8 cellular contexts compared by ENCODE assay signal in the genomic region with DNA sequence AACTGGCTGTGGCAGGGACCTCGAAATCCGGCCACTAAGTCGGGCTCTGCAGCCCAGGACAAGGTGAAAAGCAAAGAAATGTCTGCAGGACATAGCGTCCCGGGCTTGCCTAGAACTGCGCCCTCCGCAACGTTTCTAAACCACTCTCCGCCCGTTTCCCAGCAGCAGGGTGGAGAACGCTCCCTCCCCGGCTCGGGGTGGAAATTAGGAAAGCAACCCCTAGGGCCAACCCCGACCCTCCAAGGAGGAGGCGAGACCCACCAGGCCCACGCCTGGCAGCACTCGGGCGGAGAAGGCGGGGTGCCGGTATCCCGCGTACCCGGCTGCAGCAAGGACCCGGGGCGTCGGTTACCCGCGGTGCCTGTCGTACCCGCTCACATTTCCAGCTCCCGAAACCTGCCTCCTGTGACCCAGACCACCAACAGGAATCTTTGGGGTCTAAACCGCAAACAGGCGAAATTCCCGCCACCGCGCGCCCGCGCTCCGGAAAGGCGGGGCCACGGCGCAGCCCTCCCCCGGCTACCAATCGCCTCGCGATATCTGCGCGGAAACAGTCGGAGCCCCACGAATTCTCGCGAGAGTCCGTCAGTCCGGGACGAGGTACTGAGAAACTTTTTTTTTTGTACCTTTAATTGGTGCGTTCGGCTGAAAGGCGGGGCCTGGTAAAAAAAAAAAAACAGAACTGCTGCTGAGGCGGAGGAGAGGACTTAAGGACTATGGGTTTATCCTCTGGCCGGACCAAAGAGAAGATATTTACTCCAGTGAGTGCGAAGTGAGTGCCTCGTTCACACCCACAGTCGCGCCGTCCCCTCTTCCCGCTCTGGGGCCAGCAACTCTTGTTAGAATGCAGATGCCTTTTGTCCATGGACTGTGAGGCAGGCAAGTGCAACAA. TPM values are rescaled to one million over a fixed set of nuclear protein-coding genes. Genes with fewer than 3 reads are reported as not detected.
DNase-seq lines count a peak whose midpoint lies in the region; ATAC-seq and TF ChIP-seq lines count a peak whose summit lies in the region.

A gene with protein sequence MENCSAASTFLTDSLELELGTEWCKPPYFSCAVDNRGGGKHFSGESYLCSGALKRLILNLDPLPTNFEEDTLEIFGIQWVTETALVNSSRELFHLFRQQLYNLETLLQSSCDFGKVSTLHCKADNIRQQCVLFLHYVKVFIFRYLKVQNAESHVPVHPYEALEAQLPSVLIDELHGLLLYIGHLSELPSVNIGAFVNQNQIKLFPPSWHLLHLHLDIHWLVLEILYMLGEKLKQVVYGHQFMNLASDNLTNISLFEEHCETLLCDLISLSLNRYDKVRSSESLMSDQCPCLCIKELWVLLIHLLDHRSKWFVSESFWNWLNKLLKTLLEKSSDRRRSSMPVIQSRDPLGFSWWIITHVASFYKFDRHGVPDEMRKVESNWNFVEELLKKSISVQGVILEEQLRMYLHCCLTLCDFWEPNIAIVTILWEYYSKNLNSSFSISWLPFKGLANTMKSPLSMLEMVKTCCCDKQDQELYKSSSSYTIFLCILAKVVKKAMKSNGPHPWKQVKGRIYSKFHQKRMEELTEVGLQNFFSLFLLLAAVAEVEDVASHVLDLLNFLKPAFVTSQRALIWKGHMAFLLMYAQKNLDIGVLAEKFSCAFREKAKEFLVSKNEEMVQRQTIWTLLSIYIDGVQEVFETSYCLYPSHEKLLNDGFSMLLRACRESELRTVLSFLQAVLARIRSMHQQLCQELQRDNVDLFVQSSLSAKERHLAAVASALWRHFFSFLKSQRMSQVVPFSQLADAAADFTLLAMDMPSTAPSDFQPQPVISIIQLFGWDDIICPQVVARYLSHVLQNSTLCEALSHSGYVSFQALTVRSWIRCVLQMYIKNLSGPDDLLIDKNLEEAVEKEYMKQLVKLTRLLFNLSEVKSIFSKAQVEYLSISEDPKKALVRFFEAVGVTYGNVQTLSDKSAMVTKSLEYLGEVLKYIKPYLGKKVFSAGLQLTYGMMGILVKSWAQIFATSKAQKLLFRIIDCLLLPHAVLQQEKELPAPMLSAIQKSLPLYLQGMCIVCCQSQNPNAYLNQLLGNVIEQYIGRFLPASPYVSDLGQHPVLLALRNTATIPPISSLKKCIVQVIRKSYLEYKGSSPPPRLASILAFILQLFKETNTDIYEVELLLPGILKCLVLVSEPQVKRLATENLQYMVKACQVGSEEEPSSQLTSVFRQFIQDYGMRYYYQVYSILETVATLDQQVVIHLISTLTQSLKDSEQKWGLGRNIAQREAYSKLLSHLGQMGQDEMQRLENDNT (minus strand): TSS at position 491 of the 892 bp plus-strand sequence. CDS start 739 bp downstream, outside the sequence.

- H3K4me1 ChIP-seq in adrenal gland (replicated peaks in 1 of 2), result peaks cover 5 to 11% of the 10 kb centered on the region in 2 donors
- peaks cover 22% of the 10 kb centered on the region for H3K4me1 ChIP-seq in left ventricle myocardium inferior
- no peaks in the 10 kb centered on the region for H3K4me1 ChIP-seq in prostate gland (replicated peaks)
- H3K4me1 ChIP-seq in urinary bladder (ENCODE audit: insufficient read depth), result no peaks in the 10 kb centered on the region

- H3K27ac ChIP-seq in adrenal gland (peak within 1 kb of the TSS in 2 of 5 donors; percentile 70 to 72), left ventricle myocardium inferior (replicated peaks) (peak within 1 kb of the TSS; percentile 69), prostate gland (peak within 1 kb of the TSS; percentile 45 to 61), urinary bladder (ENCODE audit: low read depth) (no peak within 1 kb of the TSS)

- H3K36me3 ChIP-seq in adrenal gland (replicated peaks in 1 of 2), result no peaks in the 10 kb centered on the region
- no peaks in the 10 kb centered on the region for H3K36me3 ChIP-seq in left ventricle myocardium inferior
- H3K36me3 ChIP-seq in prostate gland, result no peaks in the 10 kb centered on the region
- no peaks in the 10 kb centered on the region for H3K36me3 ChIP-seq in urinary bladder (ENCODE audit: insufficient read depth)

- peak within 1 kb of the TSS; percentile 17 to 99 (median 90) for H3K4me3 ChIP-seq in adrenal gland
- peak within 1 kb of the TSS; percentile 94 for H3K4me3 ChIP-seq in left ventricle myocardium inferior
- peak within 1 kb of the TSS; percentile 84 to 89 for H3K4me3 ChIP-seq in prostate gland
- H3K4me3 ChIP-seq in urinary bladder (ENCODE audit: low read depth, low read length), result peak within 1 kb of the TSS; percentile 71

- H3K27me3 ChIP-seq in adrenal gland (no peaks in the 10 kb centered on the region), left ventricle myocardium inferior (ENCODE audit: low read depth) (no peaks in the 10 kb centered on the region), prostate gland (replicated peaks; ENCODE audit: insufficient read depth) (no peaks in the 10 kb centered on the region)

- intact Hi-C loops in adrenal gland (cut with DNase I) (no loop called here), left ventricle myocardium inferior (cut with micrococcal nuclease) (no loop called here), prostate gland (cut with DNase I) (no loop called here)

- DNase-seq in NCI-H146 treated with DMSO at 0.1 percent for 48 hours (lab: John Stamatoyannopoulos, UW; ENCODE audit: unreplicated experiment), result peak; percentile 90
- DNase-seq in T-helper 1 cell, result peak; percentile 86 to 95 (median 91)
- DNase-seq in adrenal gland, result peak; percentile 94 to 97 (median 96)
- peak; percentile 93 for DNase-seq in left ventricle myocardium inferior
- DNase-seq in prostate gland (ENCODE audit: low spot score), result peak; percentile 93

- 0 to 1% (median 0%) methylated on average over 28 to 67 of the region's 67 CpGs for WGBS in adrenal gland, 4 donors
- WGBS in prostate gland, result under 1% methylated on average over 67 of the region's 67 CpGs
- under 1% methylated on average over 67 of the region's 67 CpGs for WGBS in urinary bladder

- no peak for TF ChIP-seq CTCF in adrenal gland (IDR thresholded peaks at IDR 0.05)
- no peak for TF ChIP-seq CTCF in left ventricle myocardium inferior (IDR thresholded peaks at IDR 0.05; ENCODE audit: borderline replicate concordance)
- no peak for TF ChIP-seq CTCF in prostate gland (IDR thresholded peaks at IDR 0.05)

- TF ChIP-seq POLR2A in GM15510 (IDR thresholded peaks at IDR 0.05; ENCODE audit: borderline replicate concordance, extremely low read depth, insufficient read length), result peak; percentile 49
- TF ChIP-seq POLR2A in adrenal gland (IDR thresholded peaks at IDR 0.05), result no peak
- peak; percentile 12 for TF ChIP-seq POLR2A in prostate gland (IDR thresholded peaks at IDR 0.05)

- H3K9me3 ChIP-seq in adrenal gland (replicated peaks in 1 of 3) (no peaks in the 10 kb centered on the region), left ventricle myocardium inferior (replicated peaks) (no peaks in the 10 kb centered on the region), prostate gland (no peaks in the 10 kb centered on the region)

- peak; percentile 96 for ATAC-seq in HG02884 (IDR thresholded peaks at IDR 0.05; ENCODE audit: unreplicated experiment)

RNA-seq across cellular contexts. Expression of the gene that starts here (rescaled TPM):
- total RNA-seq in adrenal gland (10 to 100 TPM in 2 of 8 donors, 1 to 10 TPM in 6; 4.1 to 12.7 (median 6.9) TPM), left ventricle myocardium inferior (1.9 TPM), prostate gland (10 to 100 TPM in 1 of 2 donors, 1 to 10 TPM in 1; 6.4 to 21.6 TPM), urinary bladder (32.3 TPM)
- polyA plus RNA-seq in adrenal gland (1 to 10 TPM in 2 of 3 donors, under 1 TPM in 1; 0.97 to 2.9 (median 1.0) TPM), urinary bladder (2.7 TPM)

Comparison
In these comparisons a context has a peak if more than half of its experiments do, and no peak if none do; other contexts are left out.
1. POLR2A ChIP-seq: peak in GM15510 (single experiment) and prostate gland (single experiment); none in adrenal gland (0 of 2).
2. Peak in every context shown above with its lines, with median percentiles within 50 percentile points of each other: DNase-seq and H3K4me3 ChIP-seq.